In the genomic region with DNA sequence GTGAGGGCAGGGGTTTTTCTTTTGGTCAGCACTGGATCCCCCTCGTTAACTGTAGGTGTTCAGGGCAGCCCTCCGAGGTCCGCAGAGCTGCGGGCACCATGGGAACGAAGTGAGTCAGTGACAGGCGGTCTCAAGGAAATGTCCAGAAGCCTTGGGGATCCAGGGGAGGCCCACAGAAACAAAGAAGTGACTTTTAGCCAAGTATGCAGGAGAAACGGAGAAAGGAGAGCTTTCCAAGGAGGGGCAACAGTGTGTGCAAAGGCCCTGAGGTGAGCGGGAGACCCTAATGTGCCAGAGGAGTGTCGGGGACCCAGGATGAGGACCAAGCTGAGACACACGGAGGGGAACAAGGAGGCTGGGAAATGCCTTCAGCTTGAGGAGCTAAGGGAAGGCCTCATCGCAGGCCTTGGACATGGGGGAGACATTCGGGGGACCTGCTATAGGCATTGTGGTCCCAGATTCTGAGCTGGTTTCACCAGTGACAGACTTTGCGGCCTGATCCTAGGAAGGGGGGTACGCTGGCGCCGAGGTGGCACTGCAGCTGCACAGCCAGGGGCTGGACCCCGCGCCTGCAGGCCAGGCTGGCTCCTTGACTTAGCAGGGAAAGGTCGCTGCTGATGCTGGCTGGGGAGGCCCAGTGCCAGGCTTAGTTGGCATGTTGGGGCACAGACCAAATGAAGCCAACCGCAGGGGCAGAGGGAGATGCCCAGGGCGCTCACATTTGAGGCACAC, we compare ENCODE assay signal across 8 cellular contexts. TPM values are rescaled to one million over a fixed set of nuclear protein-coding genes. Genes with fewer than 3 reads are reported as not detected.
DNase-seq lines count a peak whose midpoint lies in the region; ATAC-seq and TF ChIP-seq lines count a peak whose summit lies in the region.

No MANE protein-coding gene starts in this region.

- intact Hi-C loops in heart left ventricle (cut with DNase I) (loop anchor here in 7 of 10 donors (1.0 to 5.0 kb wide), 5 partner anchors 32 to 64 kb away; partner anchors contain the start of gene MAML1 (in 1 of the 7)), left cardiac atrium (cut with DNase I) (loop anchor here in 1 of 2 donors (2.0 to 5.0 kb wide), 2 partner anchors 34 to 120 kb away; no protein-coding TSS in a partner anchor), upper lobe of right lung (cut with DNase I) (loop anchor here (5.0 kb wide), 1 partner anchor 35 kb away; no protein-coding TSS in a partner anchor)

- DNase-seq in heart left ventricle (peak in 2 of 5 donors; percentile 21 to 63), left cardiac atrium (no peak), upper lobe of right lung (no peak), HuH-7.5 (ENCODE audit: low spot score) (no peak), islet precursor cell (no peak)
- no peak for DNase-seq in stimulated activated CD4-positive, alpha-beta T cell treated with anti-CD3 and anti-CD28 coated beads, Interleukin-4, amount 100 ng/mL, for 24 hours

- TF ChIP-seq POLR2A in heart left ventricle (IDR thresholded peaks at IDR 0.05) = no peak

- H3K9me3 ChIP-seq in heart left ventricle = no peaks in the 10 kb centered on the region
- no peaks in the 10 kb centered on the region for H3K9me3 ChIP-seq in mucosa of rectum (ENCODE audit: control insufficient read depth in 2 of 2, low read length in 2 of 2)
- H3K9me3 ChIP-seq in upper lobe of right lung = no peaks in the 10 kb centered on the region

- H3K27ac ChIP-seq in heart left ventricle = peak overlapping the region in 11 of 12 donors; percentile 74 to 95 (median 85)
- H3K27ac ChIP-seq in angular gyrus (ENCODE audit: low read depth, low read length) = peak overlapping the region; percentile 16
- H3K27ac ChIP-seq in mucosa of rectum (ENCODE audit: low read depth in 2 of 2, low read length in 2 of 2) = peak overlapping the region; percentile 74 to 78
- peak overlapping the region; percentile 78 for H3K27ac ChIP-seq in upper lobe of right lung

- WGBS in heart left ventricle, 4 donors = 87 to 91% (median 89%) methylated on average over 20 to 21 of the region's 21 CpGs

- H3K9ac ChIP-seq in mucosa of rectum (ENCODE audit: low read depth in 1 of 2, low read length in 2 of 2) = peak overlapping the region; percentile 56 to 59

- H3K4me3 ChIP-seq in heart left ventricle (peak overlapping the region in 10 of 12 donors; percentile 55 to 82 (median 68)), mucosa of rectum (ENCODE audit: low read length in 2 of 2) (peak overlapping the region; percentile 59 to 67), upper lobe of right lung (peak overlapping the region; percentile 68)

- ATAC-seq in heart left ventricle (no peak), left cardiac atrium (no peak), upper lobe of right lung (no peak)

- H3K27me3 ChIP-seq in heart left ventricle (no peaks in the 10 kb centered on the region), mucosa of rectum (ENCODE audit: control insufficient read depth in 2 of 2, insufficient read depth in 2 of 2, low read length in 2 of 2) (no peaks in the 10 kb centered on the region), upper lobe of right lung (no peaks in the 10 kb centered on the region)

- H3K4me1 ChIP-seq in heart left ventricle = peaks cover 5 to 55% (median 49%) of the 10 kb centered on the region in 12 donors
- peaks cover 21 to 31% of the 10 kb centered on the region in 2 donors for H3K4me1 ChIP-seq in mucosa of rectum (ENCODE audit: control insufficient read depth in 2 of 2, insufficient read depth in 2 of 2, low read length in 2 of 2)
- H3K4me1 ChIP-seq in upper lobe of right lung = peaks cover 44% of the 10 kb centered on the region

- TF ChIP-seq CTCF in heart left ventricle (IDR thresholded peaks at IDR 0.05) (no peak), upper lobe of right lung (IDR thresholded peaks at IDR 0.05) (no peak)

- H3K36me3 ChIP-seq in heart left ventricle = peaks cover 7 to 50% (median 42%) of the 10 kb centered on the region in 9 donors
- peaks cover 43% of the 10 kb centered on the region in 2 donors for H3K36me3 ChIP-seq in mucosa of rectum (ENCODE audit: control insufficient read depth in 2 of 2, insufficient read depth in 2 of 2, low read length in 2 of 2)
- H3K36me3 ChIP-seq in upper lobe of right lung = peaks cover 45% of the 10 kb centered on the region

RNA-seq across cellular contexts. Expression of gene LTC4S, which starts 3.3 kb away (rescaled TPM):
- total RNA-seq in heart left ventricle (10 to 100 TPM in 4 of 9 donors, 1 to 10 TPM in 5; 4.5 to 16.7 (median 9.5) TPM), left cardiac atrium (10 to 100 TPM; 13.9 to 16.1 TPM), upper lobe of right lung (22.6 TPM)
- 10 to 100 TPM in 1 of 2 donors, 1 to 10 TPM in 1; 3.3 to 13.8 TPM for polyA plus RNA-seq in heart left ventricle

RNA-seq across cellular contexts. Expression of gene MGAT4B, which starts 9.6 kb away (rescaled TPM):
- total RNA-seq in heart left ventricle (100 to 1,000 TPM in 6 of 9 donors, 10 to 100 TPM in 3; 84.2 to 209 (median 112) TPM), left cardiac atrium (10 to 100 TPM; 66.5 to 85.9 TPM), upper lobe of right lung (118 TPM)
- 10 to 100 TPM; 49.6 to 89.7 TPM for polyA plus RNA-seq in heart left ventricle

RNA-seq across cellular contexts. Expression of gene SQSTM1, which starts 23.7 kb away (rescaled TPM):
- total RNA-seq in heart left ventricle (100 to 1,000 TPM; 266 to 747 (median 402) TPM), left cardiac atrium (100 to 1,000 TPM; 302 to 316 TPM), upper lobe of right lung (501 TPM)
- 100 to 1,000 TPM; 177 to 266 TPM for polyA plus RNA-seq in heart left ventricle

Comparison
In these comparisons a context has a peak if more than half of its experiments do, and no peak if none do; other contexts are left out.
1. H3K27ac ChIP-seq: peak in every context shown above with its lines; median percentile 85 in heart left ventricle; 78 in upper lobe of right lung; 76 in mucosa of rectum; 16 in angular gyrus.